In genomic region chr20:49701313-49701731, GRCh38 we compare ENCODE assay signal across 11 cellular contexts. TPM values are rescaled to one million over a fixed set of nuclear protein-coding genes. Genes with fewer than 3 reads are reported as not detected.
A peak's percentile ranks its signal among the peaks of the same experiment; 100 is the strongest.
DNase-seq lines count a peak whose midpoint lies in the region; TF ChIP-seq lines count a peak whose summit lies in the region.
"Had no signal": no experiment of that assay in that cellular context is flagged by ENCODE, and none has a peak within 500 bp of the region (broad histone marks: within the 10 kb centered on the region; RNA-seq: fewer than 3 reads in every experiment).

No MANE protein-coding gene starts in this region.

- no peaks in the 10 kb centered on the region for H3K36me3 Mint-ChIP-seq in type B pancreatic cell

- peaks cover 5% of the 10 kb centered on the region for H3K4me1 ChIP-seq in fibroblast of lung (ENCODE audit: control insufficient read depth, extremely low read depth, insufficient read depth, low read length)

- no peak overlapping the region for H3K9ac ChIP-seq in SK-N-MC (ENCODE audit: insufficient read length)
- H3K9ac ChIP-seq in fibroblast of lung (ENCODE audit: insufficient read depth, low read length) = no peak overlapping the region

- DNase-seq in stimulated activated CD4-positive, alpha-beta T cell treated with anti-CD3 and anti-CD28 coated beads, Interleukin-1b, Interleukin-23, amount 100 ng/mL, for 48 hours = peak; percentile 43
- no peak for DNase-seq in stimulated activated CD4-positive, alpha-beta T cell treated with anti-CD3 and anti-CD28 coated beads, Interleukin-12 subunit alpha, Interleukin-12 subunit beta, amount 100 ng/mL, for 4 hours
- DNase-seq in SK-N-MC (ENCODE audit: low read depth, low spot score) = no peak
- DNase-seq in fibroblast of lung (ENCODE audit: low read depth in 2 of 2) = peak; percentile 36 to 40
- DNase-seq in type B pancreatic cell (ENCODE audit: extremely low spot score, unreplicated experiment) = no peak
- no peak for DNase-seq in NCI-H345 (lab: John Stamatoyannopoulos, UW)
- no peak for DNase-seq in GM19240 (ENCODE audit: insufficient read length, low spot score)
- no peak for DNase-seq in mesenteric fat pad (ENCODE audit: low spot score)
- DNase-seq: GDM1, NCI-H187 treated with DMSO at 0.1 percent for 48 hours, right cardiac atrium had no signal

- no peaks in the 10 kb centered on the region for H3K9me3 Mint-ChIP-seq in type B pancreatic cell

- H3K9me3 ChIP-seq in SK-N-MC (ENCODE audit: low read depth, low read length) (no peaks in the 10 kb centered on the region), fibroblast of lung (ENCODE audit: control insufficient read depth, insufficient read depth, low read depth, low read length) (no peaks in the 10 kb centered on the region)

- H3K4me3 Mint-ChIP-seq in type B pancreatic cell = no peak overlapping the region

- H3K4me2 ChIP-seq in fibroblast of lung (ENCODE audit: extremely low read depth, insufficient read depth, low read length) = no peak overlapping the region

- H3K27me3 Mint-ChIP-seq in type B pancreatic cell = no peaks in the 10 kb centered on the region

- H3K36me3 ChIP-seq in SK-N-MC (ENCODE audit: insufficient read depth, low read length) (no peaks in the 10 kb centered on the region), fibroblast of lung (ENCODE audit: control insufficient read depth, insufficient read depth, low read length) (no peaks in the 10 kb centered on the region)

- H3K27ac ChIP-seq in SK-N-MC = peak overlapping the region; percentile 47; the same call in 1 of the 2 replicates
- no peak overlapping the region for H3K27ac ChIP-seq in fibroblast of lung (ENCODE audit: insufficient read depth, low read length)

- TF ChIP-seq CTCF in fibroblast of lung (conservative IDR thresholded peaks at IDR 0.05 in 1 of 2, IDR thresholded peaks at IDR 0.05 in 1 of 2; ENCODE audit: low read depth in 1 of 2, low read length in 2 of 2) (no peak), type B pancreatic cell (conservative IDR thresholded peaks at IDR 0.05) (no peak)

- H3K4me1 Mint-ChIP-seq in type B pancreatic cell (ENCODE audit: unreplicated experiment) = peaks cover 56% of the 10 kb centered on the region

- H3K4me3 ChIP-seq in SK-N-MC (no peak overlapping the region), fibroblast of lung (replicated peaks in 1 of 4; ENCODE audit: control extremely low read depth in 1 of 4, insufficient read depth in 1 of 4, low read depth in 3 of 4, low read length in 4 of 4) (no peak overlapping the region)

- H4K20me1 ChIP-seq in fibroblast of lung (ENCODE audit: control insufficient read depth, extremely low read depth, insufficient read depth, low read length) = no peaks in the 10 kb centered on the region

- H3K27me3 ChIP-seq in fibroblast of lung (ENCODE audit: control insufficient read depth, insufficient read depth, low read length) = no peaks in the 10 kb centered on the region

- H3K79me2 ChIP-seq in fibroblast of lung (ENCODE audit: control insufficient read depth, insufficient read depth, low read length) = peaks cover 55% of the 10 kb centered on the region

- H2AFZ ChIP-seq in fibroblast of lung (ENCODE audit: low read length) = no peak overlapping the region

- peak overlapping the region; percentile 74 for H3K27ac Mint-ChIP-seq in type B pancreatic cell

RNA-seq across cellular contexts. Expression of gene B4GALT5, which starts 12.4 kb away (rescaled TPM):
- total RNA-seq in fibroblast of lung (19.0 and 21.0 TPM in 2 replicates), type B pancreatic cell (ENCODE audit: low replicate concordance) (47.9 and 49.7 TPM in 2 replicates), mesenteric fat pad (54.2 TPM)
- polyA plus RNA-seq in fibroblast of lung = 28.0 and 34.1 TPM in 2 replicates
- 15.4 and 17.2 TPM in 2 replicates for polyA plus RNA-seq in fibroblast of lung (2012)
- polyA minus RNA-seq in fibroblast of lung (ENCODE audit: low replicate concordance) = 21.2 and 33.4 TPM in 2 replicates

Comparison
In these comparisons a context has a peak if more than half of its experiments do, and no peak if none do; other contexts are left out.
1. DNase-seq: peak in stimulated activated CD4-positive, alpha-beta T cell treated with anti-CD3 and anti-CD28 coated beads, Interleukin-1b, Interleukin-23, amount 100 ng/mL, for 48 hours (single experiment) and fibroblast of lung (2 of 2); none in stimulated activated CD4-positive, alpha-beta T cell treated with anti-CD3 and anti-CD28 coated beads, Interleukin-12 subunit alpha, Interleukin-12 subunit beta, amount 100 ng/mL, for 4 hours (single experiment), SK-N-MC (single experiment), type B pancreatic cell (single experiment), NCI-H345 (single experiment), GM19240 (single experiment) and mesenteric fat pad (single experiment).